Comparison of ENCODE assay signal across 8 cellular contexts in the genomic region with DNA sequence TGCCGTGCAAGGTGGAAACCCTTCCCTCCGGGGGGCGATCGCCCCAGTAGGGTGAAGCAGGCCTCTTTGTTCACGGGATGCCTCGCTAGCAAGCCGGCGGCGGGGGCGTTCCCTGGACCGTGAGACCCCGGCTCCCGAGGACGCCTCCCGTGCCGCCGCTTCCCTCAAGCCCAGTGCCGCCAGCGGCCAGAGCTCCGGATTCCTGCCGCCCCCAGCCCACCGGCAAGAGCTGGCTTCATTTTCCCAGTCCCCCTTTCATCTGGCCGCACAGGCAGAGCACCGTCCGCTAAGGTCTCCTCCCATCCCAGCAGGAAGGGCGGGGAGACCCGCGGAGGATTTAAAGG. TPM values are rescaled to one million over a fixed set of nuclear protein-coding genes. Genes with fewer than 3 reads are reported as not detected.
DNase-seq lines count a peak whose midpoint lies in the region; ATAC-seq and TF ChIP-seq lines count a peak whose summit lies in the region.

No MANE protein-coding gene starts in this region.

- intact Hi-C loops in esophagus squamous epithelium (cut with DNase I) = no loop called here
- intact Hi-C loops in posterior vena cava (cut with DNase I) = no loop called here

- peak overlapping the region; percentile 84 for H3K4me3 ChIP-seq in ACC112 (ENCODE audit: low read depth, low read length)
- peak overlapping the region; percentile 71 for H3K4me3 ChIP-seq in Jurkat, Clone E6-1 (ENCODE audit: low read length)
- peak overlapping the region; percentile 68 to 77 (median 72) for H3K4me3 ChIP-seq in esophagus squamous epithelium

- POLR2A ChIA-PET in GM10248 (lab: Yijun Ruan, JAX) = interaction anchor here (0.6 to 11.8 kb wide), 9 partner anchors 8 to 33 kb away, joined by 3 to 110 read pairs (median 6); a partner anchor contains a TSS

- no peak for TF ChIP-seq POLR2A in esophagus squamous epithelium (IDR thresholded peaks at IDR 0.05)

- H3K79me2 ChIP-seq in ACC112 (ENCODE audit: control insufficient read depth, insufficient read depth, low read length, unreplicated experiment) = peaks cover 17% of the 10 kb centered on the region

- H2AFZ ChIP-seq in ACC112 (ENCODE audit: low read length, unreplicated experiment) = peak overlapping the region; percentile 53

- ATAC-seq in GM18907 (IDR thresholded peaks at IDR 0.05; ENCODE audit: unreplicated experiment) (peak; percentile 33), HG03354 (IDR thresholded peaks at IDR 0.05; ENCODE audit: poor library complexity, severe bottlenecking, unreplicated experiment) (no peak)

- H3K27ac ChIP-seq in ACC112 (ENCODE audit: low read depth, low read length) = peak overlapping the region; percentile 71
- H3K27ac ChIP-seq in esophagus squamous epithelium = peak overlapping the region; percentile 88 to 94 (median 91)

- H3K4me1 ChIP-seq in ACC112 (ENCODE audit: control insufficient read depth, insufficient read depth, low read length, unreplicated experiment) = peaks cover 72% of the 10 kb centered on the region
- peaks cover 27 to 79% (median 33%) of the 10 kb centered on the region in 3 donors for H3K4me1 ChIP-seq in esophagus squamous epithelium

- H3K27me3 ChIP-seq in ACC112 (ENCODE audit: insufficient read depth, low read length) (no peaks in the 10 kb centered on the region), esophagus squamous epithelium (no peaks in the 10 kb centered on the region)

- CTCF ChIA-PET in GM10248 (lab: Yijun Ruan, JAX) = interaction anchor here (1.2 to 12.5 kb wide), 11 partner anchors 10 to 67 kb away, joined by 3 to 107 read pairs (median 8); no protein-coding TSS in a partner anchor

- no peaks in the 10 kb centered on the region for H3K36me3 ChIP-seq in ACC112 (ENCODE audit: insufficient read depth, low read length)
- no peaks in the 10 kb centered on the region for H3K36me3 ChIP-seq in esophagus squamous epithelium

- H3K9me3 ChIP-seq in esophagus squamous epithelium = no peaks in the 10 kb centered on the region

- peak in 4 of 6 experiments; percentile 1 to 60 (median 4) for TF ChIP-seq CTCF in esophagus squamous epithelium (IDR thresholded peaks at IDR 0.05)
- TF ChIP-seq CTCF in GM10248 (IDR thresholded peaks at IDR 0.05; ENCODE audit: control extremely low read depth, extremely low read depth, low read depth, missing control alignments) = no peak

- WGBS in esophagus squamous epithelium, 2 donors = 3% methylated on average over 6 of the region's 28 CpGs; no CpG with 5 or more reads in 1 of the 2 donors

- peak; percentile 39 for DNase-seq in Jurkat, Clone E6-1 (ENCODE audit: low read depth, low spot score)
- DNase-seq in activated T-cell treated with anti-CD3 and anti-CD28 coated beads, Interleukin-2, amount 50 U/mL, for 1 hour = peak; percentile 62
- no peak for DNase-seq in esophagus squamous epithelium (lab: John Stamatoyannopoulos, UW)
- peak; percentile 86 for DNase-seq in posterior vena cava (ENCODE audit: low spot score)
- no peak for DNase-seq in GM10248 (ENCODE audit: extremely low spot score)

RNA-seq across cellular contexts. Expression of a gene that starts 16.3 kb away (rescaled TPM):
- 6.8 TPM for polyA plus RNA-seq in Jurkat, Clone E6-1 (2012; ENCODE audit: insufficient read depth, insufficient read length)
- 10 to 100 TPM; 21.6 to 40.6 (median 26.5) TPM for total RNA-seq in esophagus squamous epithelium
- total RNA-seq in posterior vena cava = 10 to 100 TPM; 12.0 to 27.3 TPM

Comparison
In these comparisons a context has a peak if more than half of its experiments do, and no peak if none do; other contexts are left out.
1. DNase-seq: peak in Jurkat, Clone E6-1 (single experiment), activated T-cell treated with anti-CD3 and anti-CD28 coated beads, Interleukin-2, amount 50 U/mL, for 1 hour (single experiment) and posterior vena cava (single experiment); none in esophagus squamous epithelium (single experiment) and GM10248 (single experiment).
2. Peak in every context shown above with its lines, with median percentiles within 50 percentile points of each other: H3K4me3 ChIP-seq.